24 cellular contexts compared by ENCODE assay signal in genomic region chr3:195445885-195446284, GRCh38. TPM values are rescaled to one million over a fixed set of nuclear protein-coding genes. Genes with fewer than 3 reads are reported as not detected.
DNase-seq lines count a peak whose midpoint lies in the region; ATAC-seq and TF ChIP-seq lines count a peak whose summit lies in the region.
"Had no signal": no experiment of that assay in that cellular context is flagged by ENCODE, and none has a peak within 500 bp of the region (broad histone marks: within the 10 kb centered on the region; RNA-seq: fewer than 3 reads in every experiment).

No MANE protein-coding gene starts in this region.

- DNase-seq in activated naive CD4-positive, alpha-beta T cell treated with anti-CD3 and anti-CD28 coated beads for 36 hours, result no peak
- DNase-seq in mesendoderm (no peak), type B pancreatic cell (ENCODE audit: extremely low spot score, unreplicated experiment) (no peak), T-cell (no peak), MG63 (no peak)
- DNase-seq: activated CD4-positive, alpha-beta T cell treated with anti-CD3 and anti-CD28 coated beads, Interleukin-2, amount 10 ng/mL, durations not matched to agents 7 days and 5 days; activated CD8-positive, alpha-beta memory T cell treated with anti-CD3 and anti-CD28 coated beads, Interleukin-2, amount 10 ng/mL, durations not matched to agents 7 days and 5 days; activated naive CD4-positive, alpha-beta T cell treated with anti-CD3 and anti-CD28 coated beads, Interleukin-2, amount 10 ng/mL, durations not matched to agents 7 days and 5 days; activated T-cell treated with anti-CD3 and anti-CD28 coated beads, Interleukin-2, amount 50 U/mL, for 72 hours; aorta; BE2C; Calu3; islet precursor cell; left ventricle myocardium superior; midbrain; NCI-H446 treated with DMSO at 0.1 percent for 48 hours; nephron progenitor cell; upper lobe of left lung had no signal

- no peak overlapping the region for H3K4ac ChIP-seq in mesendoderm (ENCODE audit: low read depth, low read length)

- TF ChIP-seq CTCF in OCI-LY1 (IDR thresholded peaks at IDR 0.05; ENCODE audit: low read length), result no peak
- TF ChIP-seq CTCF in type B pancreatic cell (conservative IDR thresholded peaks at IDR 0.05), result no peak

- intact Hi-C loops in activated naive CD4-positive, alpha-beta T cell treated with anti-CD3 and anti-CD28 coated beads for 36 hours (cut with micrococcal nuclease), result loop anchor here (10.0 kb wide), 2 partner anchors 771 to 1059 kb away; partner anchors contain the start of genes LSG1 and RNF168

- H3K79me1 ChIP-seq in mesendoderm (ENCODE audit: low read length), result peaks cover 8% of the 10 kb centered on the region

- CTCF ChIA-PET in activated naive CD4-positive, alpha-beta T cell treated with anti-CD3 and anti-CD28 coated beads for 36 hours (lab: Charles Lee), result no interaction called here
- CTCF ChIA-PET in T-cell (lab: Charles Lee), result no interaction called here

- H3K4me1 ChIP-seq in OCI-LY1 (ENCODE audit: insufficient read depth, low read length, severe bottlenecking), result peaks cover 30% of the 10 kb centered on the region
- H3K4me1 ChIP-seq in mesendoderm (ENCODE audit: control insufficient read depth, low read depth, low read length), result peaks cover 7% of the 10 kb centered on the region

- H3K9ac ChIP-seq in OCI-LY1 (ENCODE audit: low read length), result no peak overlapping the region
- H3K9ac ChIP-seq in mesendoderm (ENCODE audit: low read length), result no peak overlapping the region

- no peaks in the 10 kb centered on the region for H3K9me3 ChIP-seq in OCI-LY1 (ENCODE audit: low read length)
- H3K9me3 ChIP-seq in MG63, result no peaks in the 10 kb centered on the region
- H3K9me3 ChIP-seq: A549, BE2C, upper lobe of left lung had no signal

- H3K4me1 Mint-ChIP-seq in activated naive CD4-positive, alpha-beta T cell treated with anti-CD3 and anti-CD28 coated beads, Interleukin-2, amount 50 U/mL, for 24 hours, result peaks cover 31% of the 10 kb centered on the region
- H3K4me1 Mint-ChIP-seq in activated naive CD4-positive, alpha-beta T cell treated with anti-CD3 and anti-CD28 coated beads for 36 hours (ENCODE audit: low read depth), result peaks cover 26% of the 10 kb centered on the region
- peaks cover 24% of the 10 kb centered on the region for H3K4me1 Mint-ChIP-seq in type B pancreatic cell (ENCODE audit: unreplicated experiment)
- peaks cover 35 to 40% (median 35%) of the 10 kb centered on the region in 3 donors for H3K4me1 Mint-ChIP-seq in T-cell

- no peaks in the 10 kb centered on the region for H3K9me3 Mint-ChIP-seq in activated naive CD4-positive, alpha-beta T cell treated with anti-CD3 and anti-CD28 coated beads, Interleukin-2, amount 50 U/mL, for 24 hours
- H3K9me3 Mint-ChIP-seq in activated naive CD4-positive, alpha-beta T cell treated with anti-CD3 and anti-CD28 coated beads for 36 hours, result no peaks in the 10 kb centered on the region
- H3K9me3 Mint-ChIP-seq in type B pancreatic cell (peaks cover 6% of the 10 kb centered on the region), T-cell (no peaks in the 10 kb centered on the region)
- H3K9me3 Mint-ChIP-seq: activated CD4-positive, alpha-beta T cell treated with anti-CD3 and anti-CD28 coated beads, Interleukin-2, amount 10 ng/mL, durations not matched to agents 7 days and 5 days; activated naive CD4-positive, alpha-beta T cell treated with anti-CD3 and anti-CD28 coated beads, Interleukin-2, amount 10 ng/mL, durations not matched to agents 7 days and 5 days; activated T-cell treated with anti-CD3 and anti-CD28 coated beads, Interleukin-2, amount 50 U/mL, for 72 hours; T-helper 1 cell treated with Interleukin-12 subunit alpha and Interleukin-12 subunit beta and Interleukin-4 antibody, amounts not matched to agents 30 μg/mL and 1 μg/mL, for 36 hours had no signal

- peak overlapping the region; percentile 62 for H2BK5ac ChIP-seq in mesendoderm (ENCODE audit: low read length)

- H3K4me2 ChIP-seq in OCI-LY1 (ENCODE audit: low read length) (0 out of 2 replicates have a peak overlapping the region, but pooled peaks have one; percentile 1), mesendoderm (ENCODE audit: low read length) (no peak overlapping the region)
- H3K4me2 ChIP-seq: A549 had no signal

- H2BK15ac ChIP-seq in mesendoderm (replicated peaks; ENCODE audit: low read depth), result no peak overlapping the region

- no peaks in the 10 kb centered on the region for H3K27me3 ChIP-seq in OCI-LY1 (ENCODE audit: insufficient read depth, low read length)
- H3K27me3 ChIP-seq in mesendoderm (ENCODE audit: insufficient read depth, low read length, poor library complexity), result no peaks in the 10 kb centered on the region
- H3K27me3 ChIP-seq in MG63, result no peaks in the 10 kb centered on the region
- H3K27me3 ChIP-seq: BE2C, upper lobe of left lung had no signal

- H2BK120ac ChIP-seq in mesendoderm (ENCODE audit: low read depth, low read length), result no peak overlapping the region

- no peak overlapping the region for H4K5ac ChIP-seq in mesendoderm (ENCODE audit: low read length)

- H3K23ac ChIP-seq in mesendoderm (ENCODE audit: low read length), result no peak overlapping the region

- no peak overlapping the region for H2AFZ ChIP-seq in OCI-LY1 (ENCODE audit: low read length)

- H3K9me2 ChIP-seq in OCI-LY1 (ENCODE audit: low read depth, low read length), result no peaks in the 10 kb centered on the region

- POLR2A ChIA-PET in T-cell (lab: Charles Lee), result no interaction called here

- H3K36me3 Mint-ChIP-seq in activated naive CD4-positive, alpha-beta T cell treated with anti-CD3 and anti-CD28 coated beads, Interleukin-2, amount 50 U/mL, for 24 hours, result no peaks in the 10 kb centered on the region
- peaks cover 1% of the 10 kb centered on the region for H3K36me3 Mint-ChIP-seq in activated naive CD4-positive, alpha-beta T cell treated with anti-CD3 and anti-CD28 coated beads for 36 hours (ENCODE audit: low read depth)
- no peaks in the 10 kb centered on the region for H3K36me3 Mint-ChIP-seq in type B pancreatic cell
- H3K36me3 Mint-ChIP-seq in T-cell, result no peaks in the 10 kb centered on the region

- H3K27ac Mint-ChIP-seq in activated naive CD4-positive, alpha-beta T cell treated with anti-CD3 and anti-CD28 coated beads, Interleukin-2, amount 50 U/mL, for 24 hours, result peak overlapping the region; percentile 75
- no peak overlapping the region for H3K27ac Mint-ChIP-seq in activated naive CD4-positive, alpha-beta T cell treated with anti-CD3 and anti-CD28 coated beads for 36 hours
- H3K27ac Mint-ChIP-seq in type B pancreatic cell (peak overlapping the region; percentile 10), T-cell (peak overlapping the region in 1 of 2 donors; percentile 70)
- H3K27ac Mint-ChIP-seq: activated CD4-positive, alpha-beta T cell treated with anti-CD3 and anti-CD28 coated beads, Interleukin-2, amount 10 ng/mL, durations not matched to agents 7 days and 5 days; activated CD8-positive, alpha-beta memory T cell treated with anti-CD3 and anti-CD28 coated beads, Interleukin-2, amount 10 ng/mL, durations not matched to agents 7 days and 5 days; activated naive CD4-positive, alpha-beta T cell treated with anti-CD3 and anti-CD28 coated beads, Interleukin-2, amount 10 ng/mL, durations not matched to agents 7 days and 5 days; activated T-cell treated with anti-CD3 and anti-CD28 coated beads, Interleukin-2, amount 50 U/mL, for 72 hours; nephron progenitor cell; T-helper 1 cell treated with Interleukin-12 subunit alpha and Interleukin-12 subunit beta and Interleukin-4 antibody, amounts not matched to agents 30 μg/mL and 1 μg/mL, for 36 hours had no signal

- H3K4me3 ChIP-seq in OCI-LY1 (ENCODE audit: low read depth, low read length, poor library complexity, severe bottlenecking), result no peak overlapping the region
- no peak overlapping the region for H3K4me3 ChIP-seq in mesendoderm (ENCODE audit: low read length)
- no peak overlapping the region for H3K4me3 ChIP-seq in MG63
- H3K4me3 ChIP-seq: A549, upper lobe of left lung had no signal

- no peak overlapping the region for H3K4me3 Mint-ChIP-seq in activated naive CD4-positive, alpha-beta T cell treated with anti-CD3 and anti-CD28 coated beads, Interleukin-2, amount 50 U/mL, for 24 hours
- H3K4me3 Mint-ChIP-seq in activated naive CD4-positive, alpha-beta T cell treated with anti-CD3 and anti-CD28 coated beads for 36 hours, result no peak overlapping the region
- H3K4me3 Mint-ChIP-seq in type B pancreatic cell, result no peak overlapping the region
- no peak overlapping the region for H3K4me3 Mint-ChIP-seq in T-cell
- H3K4me3 Mint-ChIP-seq: activated CD4-positive, alpha-beta T cell treated with anti-CD3 and anti-CD28 coated beads, Interleukin-2, amount 10 ng/mL, durations not matched to agents 7 days and 5 days; activated CD8-positive, alpha-beta memory T cell treated with anti-CD3 and anti-CD28 coated beads, Interleukin-2, amount 10 ng/mL, durations not matched to agents 7 days and 5 days; activated naive CD4-positive, alpha-beta T cell treated with anti-CD3 and anti-CD28 coated beads, Interleukin-2, amount 10 ng/mL, durations not matched to agents 7 days and 5 days; nephron progenitor cell; T-helper 1 cell treated with Interleukin-12 subunit alpha and Interleukin-12 subunit beta and Interleukin-4 antibody, amounts not matched to agents 30 μg/mL and 1 μg/mL, for 36 hours had no signal

- ATAC-seq in T-cell (replicated peaks in 1 of 4), result no peak
- no peak for ATAC-seq in HG03439 (IDR thresholded peaks at IDR 0.05; ENCODE audit: unreplicated experiment)
- ATAC-seq: A549; activated CD8-positive, alpha-beta memory T cell treated with anti-CD3 and anti-CD28 coated beads, Interleukin-2, amount 10 ng/mL, durations not matched to agents 7 days and 5 days; activated T-cell treated with anti-CD3 and anti-CD28 coated beads, Interleukin-2, amount 50 U/mL, for 72 hours; left ventricle myocardium superior; Panc1 had no signal

- H3K27ac ChIP-seq in OCI-LY1 (ENCODE audit: low read depth, low read length, poor library complexity, severe bottlenecking), result no peak overlapping the region
- no peak overlapping the region for H3K27ac ChIP-seq in mesendoderm (ENCODE audit: low read depth, low read length)
- H3K27ac ChIP-seq: A549, upper lobe of left lung had no signal

- H3K79me2 ChIP-seq in OCI-LY1 (ENCODE audit: insufficient read depth, low read length) (peaks cover 10% of the 10 kb centered on the region), mesendoderm (ENCODE audit: control insufficient read depth, insufficient read depth, low read length) (peaks cover 10% of the 10 kb centered on the region)

- H4K8ac ChIP-seq in mesendoderm (ENCODE audit: low read depth, low read length), result no peak overlapping the region

- H3K56ac ChIP-seq in mesendoderm (ENCODE audit: low read length), result peak overlapping the region; percentile 0

- no peak overlapping the region for H2AK5ac ChIP-seq in mesendoderm (ENCODE audit: low read length)

- WGBS in mesendoderm (ENCODE audit: extremely low coverage, insufficient coverage, low lambda C conversion rate), result no CpG with 5 or more reads among the region's 2 CpGs

- H3K36me3 ChIP-seq in OCI-LY1 (ENCODE audit: insufficient read depth, low read length) (no peaks in the 10 kb centered on the region), mesendoderm (ENCODE audit: control insufficient read depth, insufficient read depth, low read length) (no peaks in the 10 kb centered on the region), MG63 (no peaks in the 10 kb centered on the region)
- H3K36me3 ChIP-seq: BE2C, upper lobe of left lung had no signal

- H3K18ac ChIP-seq in mesendoderm (ENCODE audit: low read length), result no peak overlapping the region

- no peaks in the 10 kb centered on the region for H3F3A ChIP-seq in OCI-LY1 (ENCODE audit: insufficient read depth, low read length)

- H3K27me3 Mint-ChIP-seq in activated naive CD4-positive, alpha-beta T cell treated with anti-CD3 and anti-CD28 coated beads, Interleukin-2, amount 50 U/mL, for 24 hours, result no peaks in the 10 kb centered on the region
- no peaks in the 10 kb centered on the region for H3K27me3 Mint-ChIP-seq in activated naive CD4-positive, alpha-beta T cell treated with anti-CD3 and anti-CD28 coated beads for 36 hours (ENCODE audit: low read depth)
- H3K27me3 Mint-ChIP-seq in type B pancreatic cell (no peaks in the 10 kb centered on the region), T-cell (no peaks in the 10 kb centered on the region)
- H3K27me3 Mint-ChIP-seq: activated CD4-positive, alpha-beta T cell treated with anti-CD3 and anti-CD28 coated beads, Interleukin-2, amount 10 ng/mL, durations not matched to agents 7 days and 5 days; activated CD8-positive, alpha-beta memory T cell treated with anti-CD3 and anti-CD28 coated beads, Interleukin-2, amount 10 ng/mL, durations not matched to agents 7 days and 5 days had no signal

- no peaks in the 10 kb centered on the region for H4K20me1 ChIP-seq in OCI-LY1 (ENCODE audit: insufficient read depth, low read length)

RNA-seq across cellular contexts. Expression of gene ACAP2, which starts 3.1 kb away (rescaled TPM):
- 10 to 100 TPM; 37.9 to 42.1 TPM for total RNA-seq in activated naive CD4-positive, alpha-beta T cell treated with anti-CD3 and anti-CD28 coated beads for 36 hours
- 16.9 TPM for polyA plus RNA-seq in mesendoderm (2013, experiment 1 of 2)
- polyA plus RNA-seq in mesendoderm (2013, experiment 2 of 2), result 16.7 TPM
- 36.6 and 36.9 TPM in 2 replicates for total RNA-seq in type B pancreatic cell (ENCODE audit: low replicate concordance)
- 10 to 100 TPM; 63.6 to 90.7 (median 72.5) TPM for total RNA-seq in T-cell
- 31.8 and 45.9 TPM in 2 replicates for total RNA-seq in MG63 (2014; rRNA removed; shearing (Covaris generic); ENCODE audit: low replicate concordance)
